ENCODE assay signal across 8 cellular contexts in genomic region chr2:27720004-27720551, GRCh38.
A peak's percentile ranks its signal among the peaks of the same experiment; 100 is the strongest.
DNase-seq lines count a peak whose midpoint lies in the region; ATAC-seq and TF ChIP-seq lines count a peak whose summit lies in the region.

No MANE protein-coding gene starts in this region.

- DNase-seq in EL (peak; percentile 95), RWPE1 (ENCODE audit: low spot score) (peak; percentile 95), brain microvascular endothelial cell (peak; percentile 92), retinal pigment epithelial cell (ENCODE audit: low read depth) (peak; percentile 91), NCI-H82 (lab: John Stamatoyannopoulos, UW) (no peak)

- H3K36me3 ChIP-seq in brain microvascular endothelial cell (replicated peaks), result no peaks in the 10 kb centered on the region

- H3K27ac ChIP-seq in RWPE1, result peak overlapping the region; percentile 58
- H3K27ac ChIP-seq in brain microvascular endothelial cell, result no peak overlapping the region

- no peak for ATAC-seq in HG03432 (IDR thresholded peaks at IDR 0.05; ENCODE audit: unreplicated experiment)
- ATAC-seq in GM19035 (IDR thresholded peaks at IDR 0.05; ENCODE audit: unreplicated experiment), result no peak
- ATAC-seq in HG03045 (IDR thresholded peaks at IDR 0.05; ENCODE audit: unreplicated experiment), result no peak

- TF ChIP-seq CTCF in RWPE1 (conservative IDR thresholded peaks at IDR 0.05; ENCODE audit: low read depth), result no peak
- no peak for TF ChIP-seq CTCF in brain microvascular endothelial cell (IDR thresholded peaks at IDR 0.05; ENCODE audit: low read depth, low read length, missing control alignments)
- TF ChIP-seq CTCF in retinal pigment epithelial cell (conservative IDR thresholded peaks at IDR 0.05; ENCODE audit: low read depth, low read length), result no peak

- CTCF ChIA-PET in RWPE1 (lab: Yijun Ruan, JAX), result no interaction called here

- in situ Hi-C loops in brain microvascular endothelial cell (cut with HindIII; ENCODE audit: low pct_ligation_motif_present, low sequenced_read_pairs), result no loop called here

- H3K4me3 ChIP-seq in brain microvascular endothelial cell (ENCODE audit: low read depth, low read length), result no peak overlapping the region
- H3K4me3 ChIP-seq in retinal pigment epithelial cell (ENCODE audit: low read length), result no peak overlapping the region

- no peaks in the 10 kb centered on the region for H3K27me3 ChIP-seq in brain microvascular endothelial cell (replicated peaks)

- POLR2A ChIA-PET in RWPE1 (lab: Yijun Ruan, JAX; ENCODE audit: low non-redundant PET), result interaction anchor here (0.7 kb wide), 1 partner anchor 14 kb away, joined by 3 read pairs; no protein-coding TSS in a partner anchor
